ENCODE assay signal across 1 cellular context in the genomic region with DNA sequence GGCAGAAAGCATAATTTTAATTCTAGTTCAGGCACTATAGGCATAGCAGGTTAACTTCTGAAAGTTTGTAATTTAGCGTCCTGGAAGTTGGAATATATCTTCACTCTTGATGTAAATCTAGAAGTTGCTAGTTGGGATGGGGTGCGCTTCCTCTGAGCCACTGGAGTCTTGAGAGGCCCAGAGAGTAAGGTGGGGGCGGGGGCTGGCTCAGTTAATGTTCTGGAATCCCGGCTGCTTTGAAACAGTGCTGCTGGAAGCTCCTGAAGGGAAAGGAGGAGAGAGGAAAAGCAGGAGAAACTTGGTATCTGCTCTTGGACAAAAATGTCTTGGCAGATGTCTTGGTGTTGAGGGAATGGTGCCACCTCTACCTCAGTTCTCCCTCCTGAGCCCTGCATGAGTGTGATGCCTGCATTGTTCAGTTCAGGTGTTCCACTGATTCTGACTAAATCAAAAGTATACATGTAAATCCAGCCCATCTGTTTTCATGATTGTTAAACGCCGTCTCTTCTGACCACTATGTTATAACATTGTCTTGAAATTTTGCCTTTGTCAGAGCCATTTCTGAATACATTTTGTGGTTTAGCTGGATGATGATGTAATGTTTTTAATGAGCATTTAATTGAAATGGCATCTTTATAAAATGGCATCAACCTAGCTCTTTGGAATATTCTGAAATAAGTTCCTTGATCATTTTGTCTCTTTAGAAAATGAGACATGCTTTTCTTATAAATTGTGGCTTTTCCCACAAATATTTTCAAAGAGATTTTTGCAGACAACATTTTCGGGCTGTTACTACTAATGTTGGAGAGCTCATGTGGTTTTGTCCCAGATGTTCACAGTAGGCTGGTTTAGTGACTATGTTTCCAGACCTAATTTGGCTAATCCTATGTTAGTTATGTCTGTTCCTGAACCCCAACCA.
TF ChIP-seq lines count a peak whose summit lies in the region.

No MANE protein-coding gene starts in this region.

TF ChIP-seq in H1, 55 proteins besides CTCF, POLR2A, EP300 and RAD21:
- TF ChIP-seq GTF2F1 (IDR thresholded peaks at IDR 0.05; ENCODE audit: borderline replicate concordance, low read depth, low read length) = no peak
- TF ChIP-seq HDAC2 (IDR thresholded peaks at IDR 0.05; ENCODE audit: borderline replicate concordance in 1 of 2, low read depth in 2 of 2, low read length in 2 of 2) = no peak
